Comparison of ENCODE assay signal across 12 cellular contexts in the genomic region with DNA sequence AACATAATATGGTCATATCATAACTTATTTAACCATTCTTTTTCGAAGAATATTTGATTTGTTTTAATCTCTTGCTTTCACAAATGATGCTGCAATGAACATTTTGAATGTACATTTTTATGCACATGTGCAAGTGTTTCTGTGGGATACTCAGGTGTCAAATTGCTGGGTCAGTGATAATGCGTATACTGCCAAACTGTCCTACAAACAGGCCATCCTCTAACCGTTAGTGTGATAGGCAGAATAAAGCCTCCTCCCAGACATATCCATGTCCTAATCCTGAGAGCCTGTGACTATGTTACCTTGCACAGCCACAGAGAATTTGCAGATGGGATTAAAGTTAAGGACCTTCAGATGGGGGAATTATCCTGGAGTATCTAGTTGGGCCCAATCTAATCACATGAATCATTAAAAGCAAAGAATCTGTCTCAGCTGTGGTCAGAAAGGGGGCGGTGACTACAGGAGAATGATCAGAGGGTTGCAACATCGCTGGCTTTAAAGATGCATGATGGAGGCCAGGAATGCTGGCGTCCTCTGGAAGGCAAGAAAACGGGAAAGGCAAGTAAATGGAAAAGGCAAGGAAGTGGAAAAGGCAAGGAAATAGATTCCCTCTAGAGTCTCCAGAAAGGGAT. TPM values are rescaled to one million over a fixed set of nuclear protein-coding genes. Genes with fewer than 3 reads are reported as not detected.
DNase-seq lines count a peak whose midpoint lies in the region; ATAC-seq, FAIRE-seq and TF ChIP-seq lines count a peak whose summit lies in the region.
"Had no signal": no experiment of that assay in that cellular context is flagged by ENCODE, and none has a peak within 500 bp of the region (broad histone marks: within the 10 kb centered on the region; RNA-seq: fewer than 3 reads in every experiment).

No MANE protein-coding gene starts in this region.

- H3K4me3 ChIP-seq in astrocyte (ENCODE audit: insufficient read depth, low read depth, low read length): no peak overlapping the region
- peak overlapping the region in 1 of 4 donors; percentile 17 for H3K4me3 ChIP-seq in tibial nerve
- H3K4me3 ChIP-seq: spleen had no signal

- no peaks in the 10 kb centered on the region for H3K79me2 ChIP-seq in astrocyte (ENCODE audit: insufficient read depth, low read length)

- H3K4me3 Mint-ChIP-seq in HFFc6 (no peak overlapping the region), astrocyte (ENCODE audit: unreplicated experiment) (no peak overlapping the region)
- H3K4me3 Mint-ChIP-seq: activated naive CD8-positive, alpha-beta T cell treated with anti-CD3 and anti-CD28 coated beads for 36 hours; T-cell had no signal

- peaks cover 7% of the 10 kb centered on the region for H3K4me1 Mint-ChIP-seq in HFFc6 (ENCODE audit: low read depth)
- H3K4me1 Mint-ChIP-seq in astrocyte (ENCODE audit: low read depth, unreplicated experiment): peaks cover 6% of the 10 kb centered on the region
- H3K4me1 Mint-ChIP-seq: activated naive CD8-positive, alpha-beta T cell treated with anti-CD3 and anti-CD28 coated beads for 36 hours; T-cell had no signal

- no peak overlapping the region for H3K4me2 ChIP-seq in astrocyte (ENCODE audit: low read length)

- no peak overlapping the region for H2AFZ ChIP-seq in astrocyte (ENCODE audit: low read depth, low read length)

- H3K27ac Mint-ChIP-seq in HFFc6: no peak overlapping the region
- no peak overlapping the region for H3K27ac Mint-ChIP-seq in astrocyte (ENCODE audit: unreplicated experiment)
- H3K27ac Mint-ChIP-seq: activated naive CD8-positive, alpha-beta T cell treated with anti-CD3 and anti-CD28 coated beads for 36 hours; T-cell had no signal

- H3K4me1 ChIP-seq in astrocyte (ENCODE audit: insufficient read depth, low read length) (no peaks in the 10 kb centered on the region), tibial nerve (peaks cover 0 to 17% (median 0%) of the 10 kb centered on the region in 4 donors)
- H3K4me1 ChIP-seq: spleen had no signal

- TF ChIP-seq EP300 in tibial nerve (IDR thresholded peaks at IDR 0.05): peak in 1 of 2 donors; percentile 26

- H3K27me3 ChIP-seq in astrocyte (ENCODE audit: insufficient read depth, low read length): no peaks in the 10 kb centered on the region
- H3K27me3 ChIP-seq in tibial nerve: no peaks in the 10 kb centered on the region
- H3K27me3 ChIP-seq: spleen had no signal

- H3K9me3 ChIP-seq in astrocyte (ENCODE audit: insufficient read depth, low read depth, low read length) (no peaks in the 10 kb centered on the region), tibial nerve (peaks cover 0 to 5% (median 0%) of the 10 kb centered on the region in 4 donors)
- H3K9me3 ChIP-seq: spleen had no signal

- DNase-seq in HFFc6: peak; percentile 18
- peak; percentile 77 for DNase-seq in astrocyte (ENCODE audit: low read depth)
- peak; percentile 21 for DNase-seq in iPS-NIHi7 (ENCODE audit: extremely low spot score)
- peak; percentile 18 to 68 for DNase-seq in tibial nerve (ENCODE audit: low spot score in 2 of 2)
- no peak for DNase-seq in NCI-H2227 (lab: John Stamatoyannopoulos, UW; ENCODE audit: unreplicated experiment)
- DNase-seq in SKM-1 treated with dmso at 0.1 percent for 144 hours (lab: John Stamatoyannopoulos, UW; ENCODE audit: unreplicated experiment): no peak
- DNase-seq: activated naive CD8-positive, alpha-beta T cell treated with anti-CD3 and anti-CD28 coated beads for 36 hours; effector memory CD4-positive, alpha-beta T cell; spleen; T-cell had no signal

- no peak for ATAC-seq in GM18873 (IDR thresholded peaks at IDR 0.05; ENCODE audit: low FRiP score, unreplicated experiment)
- ATAC-seq: T-cell had no signal

- peaks cover 6% of the 10 kb centered on the region for H3K27me3 Mint-ChIP-seq in HFFc6 (ENCODE audit: insufficient read depth)
- no peaks in the 10 kb centered on the region for H3K27me3 Mint-ChIP-seq in astrocyte (ENCODE audit: low read depth, unreplicated experiment)
- H3K27me3 Mint-ChIP-seq: T-cell had no signal

- H3K27ac ChIP-seq in astrocyte (ENCODE audit: low read depth, low read length): no peak overlapping the region
- H3K27ac ChIP-seq in tibial nerve: peak overlapping the region in 2 of 4 donors; percentile 42 to 63
- H3K27ac ChIP-seq: spleen had no signal

- no peaks in the 10 kb centered on the region for H3K9me3 Mint-ChIP-seq in HFFc6
- no peaks in the 10 kb centered on the region for H3K9me3 Mint-ChIP-seq in astrocyte (ENCODE audit: unreplicated experiment)
- H3K9me3 Mint-ChIP-seq: activated naive CD8-positive, alpha-beta T cell treated with anti-CD3 and anti-CD28 coated beads for 36 hours; T-cell had no signal

- no peak for FAIRE-seq in astrocyte (lab: Jason Lieb, UNC)
- FAIRE-seq: GM12892 had no signal

- H4K20me1 ChIP-seq in astrocyte (ENCODE audit: insufficient read depth, low read length): no peaks in the 10 kb centered on the region

- H3K36me3 Mint-ChIP-seq in HFFc6 (ENCODE audit: low read depth): no peaks in the 10 kb centered on the region
- no peaks in the 10 kb centered on the region for H3K36me3 Mint-ChIP-seq in astrocyte (ENCODE audit: low read depth, unreplicated experiment)
- H3K36me3 Mint-ChIP-seq: activated naive CD8-positive, alpha-beta T cell treated with anti-CD3 and anti-CD28 coated beads for 36 hours; T-cell had no signal

- no peak for TF ChIP-seq POLR2A in tibial nerve (IDR thresholded peaks at IDR 0.05)

- no peak for TF ChIP-seq CTCF in HFFc6 (IDR thresholded peaks at IDR 0.05)
- no peak for TF ChIP-seq CTCF in astrocyte (IDR thresholded peaks at IDR 0.05; ENCODE audit: insufficient read depth, low read depth, low read length)
- TF ChIP-seq CTCF in tibial nerve (IDR thresholded peaks at IDR 0.05): no peak

- H3K9ac ChIP-seq in astrocyte (ENCODE audit: low read length): no peak overlapping the region

- H3K36me3 ChIP-seq in astrocyte (ENCODE audit: insufficient read depth, low read length): no peaks in the 10 kb centered on the region
- no peaks in the 10 kb centered on the region for H3K36me3 ChIP-seq in tibial nerve
- H3K36me3 ChIP-seq: spleen had no signal

- WGBS in tibial nerve, 2 donors: 79 to 86% methylated on average over 7 of the region's 7 CpGs

RNA-seq across cellular contexts. Expression of gene FZD1, which starts 46.7 kb away (rescaled TPM):
- total RNA-seq in HFFc6 (2021; fragmentation: NEBNext Ultra II Directional; extraction: Animal tissue kit (Norgen Biotek cat#: 25700)): 10 to 100 TPM in 3 of 6 experiments, 1 to 10 TPM in 3; 9.0 to 11.1 (median 9.9) TPM
- total RNA-seq in astrocyte: 5.4 and 6.8 TPM in 2 replicates
- 10 to 100 TPM; 25.8 to 82.0 (median 74.7) TPM for total RNA-seq in tibial nerve

Comparison
In these comparisons a context has a peak if more than half of its experiments do, and no peak if none do; other contexts are left out.
1. DNase-seq: peak in HFFc6 (single experiment), astrocyte (single experiment), iPS-NIHi7 (single experiment) and tibial nerve (2 of 2); none in NCI-H2227 (single experiment) and SKM-1 treated with dmso at 0.1 percent for 144 hours (single experiment).